Comparison of ENCODE assay signal across 16 cellular contexts in the genomic region with DNA sequence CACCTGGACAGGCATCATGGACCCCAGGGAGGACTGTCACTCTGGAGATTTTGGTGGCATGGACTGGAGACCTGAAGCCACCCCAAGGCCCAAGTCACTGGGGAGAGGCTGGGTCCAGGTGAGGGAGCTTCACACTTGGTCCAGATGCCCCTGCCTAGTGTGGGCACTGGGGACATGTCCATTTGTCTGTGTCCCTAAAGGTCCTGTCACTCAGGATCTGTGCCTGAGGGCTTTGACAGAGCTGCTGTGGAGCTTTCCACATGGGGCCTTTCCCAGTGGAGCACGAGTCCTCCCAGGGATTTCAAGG. TPM values are rescaled to one million over a fixed set of nuclear protein-coding genes. Genes with fewer than 3 reads are reported as not detected.
DNase-seq lines count a peak whose midpoint lies in the region; ATAC-seq and TF ChIP-seq lines count a peak whose summit lies in the region.
"Had no signal": no experiment of that assay in that cellular context is flagged by ENCODE, and none has a peak within 500 bp of the region (broad histone marks: within the 10 kb centered on the region; RNA-seq: fewer than 3 reads in every experiment).

No MANE protein-coding gene starts in this region.

- peak overlapping the region; percentile 6; the same call in 1 of the 2 replicates for H3K4me2 ChIP-seq in MM.1S (ENCODE audit: low read depth, low read length)

- H3K36me3 Mint-ChIP-seq in WTC11, result peaks cover 5% of the 10 kb centered on the region

- no peak for DNase-seq in stimulated activated naive CD8-positive, alpha-beta T cell treated with anti-CD3 and anti-CD28 coated beads, Interleukin-15, amount 100 ng/mL, for 72 hours
- no peak for DNase-seq in stimulated activated naive CD8-positive, alpha-beta T cell treated with anti-CD3 and anti-CD28 coated beads, Interleukin-15, Interleukin-2, amounts not matched to agents 100 U/mL and 50 U/mL, for 24 hours
- DNase-seq in MM.1S, result no peak
- DNase-seq in WTC11 (ENCODE audit: low spot score), result no peak
- DNase-seq in activated CD4-positive, alpha-beta T cell treated with anti-CD3 and anti-CD28 coated beads for 4 hours, result no peak
- DNase-seq: DMS 273 treated with DMSO at 0.1 percent for 48 hours, NCI-H1694, NCI-H345, Peyer's patch, SHP77 treated with DMSO at 0.1 percent for 48 hours had no signal

- H3K27ac ChIP-seq in MM.1S (ENCODE audit: low read length), result no peak overlapping the region
- H3K27ac ChIP-seq: HL-60, Peyer's patch had no signal

- no peaks in the 10 kb centered on the region for H3K9me2 ChIP-seq in MM.1S (replicated peaks; ENCODE audit: insufficient read depth, low read length)

- H2AFZ ChIP-seq in MM.1S (ENCODE audit: low read length), result 0 out of 2 replicates have a peak overlapping the region, but pooled peaks have one; percentile 33

- H3K4me3 Mint-ChIP-seq in stimulated activated naive CD8-positive, alpha-beta T cell treated with anti-CD3 and anti-CD28 coated beads, Interleukin-15, amount 100 ng/mL, for 72 hours, result no peak overlapping the region
- no peak overlapping the region for H3K4me3 Mint-ChIP-seq in WTC11

- CTCF ChIA-PET in WTC11 (lab: Charles Lee), result interaction anchor here (0.5 to 2.1 kb wide), 33 partner anchors 8 to 814 kb away, joined by 3 to 14 read pairs (median 4); no protein-coding TSS in a partner anchor

- no peaks in the 10 kb centered on the region for H3K9me3 ChIP-seq in MM.1S (replicated peaks; ENCODE audit: insufficient read depth, low read length)
- H3K9me3 ChIP-seq: Peyer's patch had no signal

- H3K4me1 ChIP-seq in MM.1S (ENCODE audit: low read length), result no peaks in the 10 kb centered on the region
- H3K4me1 ChIP-seq: Peyer's patch had no signal

- H3K9me3 Mint-ChIP-seq in stimulated activated naive CD8-positive, alpha-beta T cell treated with anti-CD3 and anti-CD28 coated beads, Interleukin-15, amount 100 ng/mL, for 72 hours, result peaks cover 0 to 2% of the 10 kb centered on the region in 2 donors
- H3K9me3 Mint-ChIP-seq in WTC11, result peaks cover 28% of the 10 kb centered on the region

- H3K27me3 ChIP-seq in MM.1S (replicated peaks; ENCODE audit: insufficient read depth, low read length), result 0 out of 2 replicates have a peak, but pooled peaks cover 5% of the 10 kb centered on the region
- H3K27me3 ChIP-seq: Peyer's patch had no signal

- no peak overlapping the region for H3K4me3 ChIP-seq in MM.1S (ENCODE audit: low read length)
- H3K4me3 ChIP-seq: Peyer's patch had no signal

- H3K27me3 Mint-ChIP-seq in stimulated activated naive CD8-positive, alpha-beta T cell treated with anti-CD3 and anti-CD28 coated beads, Interleukin-15, amount 100 ng/mL, for 72 hours, result peaks cover 37% of the 10 kb centered on the region
- H3K27me3 Mint-ChIP-seq in WTC11 (ENCODE audit: low read depth), result peaks cover 12% of the 10 kb centered on the region

- no peaks in the 10 kb centered on the region for H3F3A ChIP-seq in MM.1S (ENCODE audit: insufficient read depth, low read length)

- POLR2A ChIA-PET in WTC11 (lab: Charles Lee), result no interaction called here

- no peaks in the 10 kb centered on the region for H3K79me2 ChIP-seq in MM.1S (ENCODE audit: low read length)

- H4K20me1 ChIP-seq in MM.1S (ENCODE audit: insufficient read depth, low read length), result no peaks in the 10 kb centered on the region

- ATAC-seq in stimulated activated naive CD8-positive, alpha-beta T cell treated with anti-CD3 and anti-CD28 coated beads, Interleukin-15, amount 100 ng/mL, for 72 hours, result peak; percentile 42
- ATAC-seq in stimulated activated naive CD8-positive, alpha-beta T cell treated with anti-CD3 and anti-CD28 coated beads, Interleukin-15, Interleukin-2, amounts not matched to agents 100 U/mL and 50 U/mL, for 24 hours, result no peak
- ATAC-seq in WTC11, result no peak
- ATAC-seq in HG03135 (IDR thresholded peaks at IDR 0.05; ENCODE audit: unreplicated experiment), result no peak
- ATAC-seq in GM18498 (IDR thresholded peaks at IDR 0.05; ENCODE audit: unreplicated experiment), result no peak
- ATAC-seq in GM21619 (IDR thresholded peaks at IDR 0.05; ENCODE audit: unreplicated experiment), result no peak

- H3K27ac Mint-ChIP-seq in stimulated activated naive CD8-positive, alpha-beta T cell treated with anti-CD3 and anti-CD28 coated beads, Interleukin-15, amount 100 ng/mL, for 72 hours, result no peak overlapping the region
- H3K27ac Mint-ChIP-seq in WTC11, result no peak overlapping the region

- no peaks in the 10 kb centered on the region for H3K36me3 ChIP-seq in MM.1S (replicated peaks; ENCODE audit: insufficient read depth, low read length)
- H3K36me3 ChIP-seq: Peyer's patch had no signal

- H3K4me1 Mint-ChIP-seq in stimulated activated naive CD8-positive, alpha-beta T cell treated with anti-CD3 and anti-CD28 coated beads, Interleukin-15, amount 100 ng/mL, for 72 hours, result peaks cover 7% of the 10 kb centered on the region
- H3K4me1 Mint-ChIP-seq in WTC11, result no peaks in the 10 kb centered on the region

- TF ChIP-seq CTCF in MM.1S (IDR thresholded peaks at IDR 0.05; ENCODE audit: low read length) (no peak), WTC11 (IDR thresholded peaks at IDR 0.05) (peak; percentile 13; the same call in 1 of the 2 replicates)

- no peak overlapping the region for H3K9ac ChIP-seq in MM.1S (ENCODE audit: low read length)

TF ChIP-seq in WTC11, 78 proteins besides CTCF, POLR2A, EP300 and RAD21:
- TF ChIP-seq MXD4 (CRISPR knock-in tag; IDR thresholded peaks at IDR 0.05; ENCODE audit: borderline replicate concordance) (no peak), ELF4 (CRISPR knock-in tag; IDR thresholded peaks at IDR 0.05; ENCODE audit: low read depth) (no peak), ZNF263 (CRISPR knock-in tag; IDR thresholded peaks at IDR 0.05; ENCODE audit: low read depth) (no peak), ZNF423 (CRISPR knock-in tag; IDR thresholded peaks at IDR 0.05) (no peak), ZNF138 (CRISPR knock-in tag; conservative IDR thresholded peaks at IDR 0.05) (no peak), TEAD4 (CRISPR knock-in tag; IDR thresholded peaks at IDR 0.05) (no peak), ZNF317 (CRISPR knock-in tag; IDR thresholded peaks at IDR 0.05; ENCODE audit: borderline replicate concordance, low read depth) (no peak), ERG (CRISPR knock-in tag; IDR thresholded peaks at IDR 0.05) (no peak), CREB1 (CRISPR knock-in tag; IDR thresholded peaks at IDR 0.05) (no peak), PRDM15 (CRISPR knock-in tag; IDR thresholded peaks at IDR 0.05) (no peak)
- TF ChIP-seq, protein P1, sequence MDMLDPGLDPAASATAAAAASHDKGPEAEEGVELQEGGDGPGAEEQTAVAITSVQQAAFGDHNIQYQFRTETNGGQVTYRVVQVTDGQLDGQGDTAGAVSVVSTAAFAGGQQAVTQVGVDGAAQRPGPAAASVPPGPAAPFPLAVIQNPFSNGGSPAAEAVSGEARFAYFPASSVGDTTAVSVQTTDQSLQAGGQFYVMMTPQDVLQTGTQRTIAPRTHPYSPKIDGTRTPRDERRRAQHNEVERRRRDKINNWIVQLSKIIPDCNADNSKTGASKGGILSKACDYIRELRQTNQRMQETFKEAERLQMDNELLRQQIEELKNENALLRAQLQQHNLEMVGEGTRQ (CRISPR knock-in tag; IDR thresholded peaks at IDR 0.05), result no peak
- TF ChIP-seq, protein P2, sequence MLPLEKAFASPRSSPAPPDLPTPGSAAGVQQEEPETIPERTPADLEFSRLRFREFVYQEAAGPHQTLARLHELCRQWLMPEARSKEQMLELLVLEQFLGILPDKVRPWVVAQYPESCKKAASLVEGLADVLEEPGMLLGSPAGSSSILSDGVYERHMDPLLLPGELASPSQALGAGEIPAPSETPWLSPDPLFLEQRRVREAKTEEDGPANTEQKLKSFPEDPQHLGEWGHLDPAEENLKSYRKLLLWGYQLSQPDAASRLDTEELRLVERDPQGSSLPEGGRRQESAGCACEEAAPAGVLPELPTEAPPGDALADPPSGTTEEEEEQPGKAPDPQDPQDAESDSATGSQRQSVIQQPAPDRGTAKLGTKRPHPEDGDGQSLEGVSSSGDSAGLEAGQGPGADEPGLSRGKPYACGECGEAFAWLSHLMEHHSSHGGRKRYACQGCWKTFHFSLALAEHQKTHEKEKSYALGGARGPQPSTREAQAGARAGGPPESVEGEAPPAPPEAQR (CRISPR knock-in tag; IDR thresholded peaks at IDR 0.05), result no peak

RNA-seq across cellular contexts. Expression of gene CEACAM8, which starts 40.5 kb away (rescaled TPM):
- not detected in 3 replicates for total RNA-seq in WTC11 (2021)
- total RNA-seq: Daoy, M059J, Peyer's patch had no signal
